ENCODE assay signal across 8 cellular contexts in the genomic region with DNA sequence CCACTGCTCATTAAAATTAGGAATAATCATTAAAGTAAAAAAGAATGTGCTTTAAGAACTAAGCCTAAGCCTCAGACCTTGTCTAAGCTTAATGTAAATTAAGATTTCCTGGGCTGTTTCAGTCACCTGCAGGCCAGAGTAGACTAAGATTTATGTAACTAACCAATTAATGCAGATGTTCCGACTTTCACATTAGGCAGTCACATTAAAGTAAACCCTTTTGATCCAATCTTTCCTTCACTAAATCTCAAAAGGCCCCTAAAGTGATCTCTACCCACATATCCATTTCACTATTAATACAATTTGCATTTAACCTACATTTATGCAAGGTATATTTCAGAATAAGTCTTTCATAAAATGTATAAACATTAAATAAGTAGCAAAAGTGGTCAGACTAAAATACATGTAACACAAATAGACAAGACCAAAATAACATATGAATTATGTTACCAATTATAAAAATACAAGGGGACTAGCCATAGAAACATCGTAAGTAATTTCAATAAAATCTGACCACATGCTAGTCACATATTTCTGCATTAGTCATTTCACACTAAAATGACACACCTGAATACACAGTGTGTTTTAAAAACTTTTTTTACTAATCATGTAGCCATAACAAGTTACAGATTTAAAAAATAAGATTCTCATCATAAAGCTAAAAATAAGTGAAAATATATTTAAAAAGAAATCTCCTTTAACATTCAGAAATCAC. TPM values are rescaled to one million over a fixed set of nuclear protein-coding genes. Genes with fewer than 3 reads are reported as not detected.
DNase-seq lines count a peak whose midpoint lies in the region; ATAC-seq, FAIRE-seq and TF ChIP-seq lines count a peak whose summit lies in the region.

No MANE protein-coding gene starts in this region.

- FAIRE-seq in RCC 7860 (lab: Jason Lieb, UNC) (peak; percentile 89), kidney (lab: Jason Lieb, UNC) (peak; percentile 46)

- intact Hi-C loops in kidney (cut with DNase I): loop anchor here (10.0 kb wide), 1 partner anchor 391 kb away; no protein-coding TSS in a partner anchor

- no peaks in the 10 kb centered on the region for H3K27me3 ChIP-seq in DND-41 (ENCODE audit: insufficient read depth, low read length, poor library complexity)
- H3K27me3 ChIP-seq in BE2C: peaks cover 81% of the 10 kb centered on the region

- H3K27ac ChIP-seq in DND-41 (ENCODE audit: low read length) (no peak overlapping the region), kidney (ENCODE audit: low read depth in 2 of 2, low read length in 2 of 2) (no peak overlapping the region)

- peaks cover 68% of the 10 kb centered on the region for H4K20me1 ChIP-seq in DND-41 (ENCODE audit: insufficient read depth, low read length)

- H2AFZ ChIP-seq in DND-41 (ENCODE audit: low read depth, low read length): no peak overlapping the region

- peak overlapping the region; percentile 86 for H3K4me2 ChIP-seq in DND-41 (ENCODE audit: insufficient read depth, low read length)

- peaks cover 70% of the 10 kb centered on the region for H3K36me3 ChIP-seq in DND-41 (ENCODE audit: insufficient read depth, low read length)
- no peaks in the 10 kb centered on the region for H3K36me3 ChIP-seq in kidney (ENCODE audit: control insufficient read depth in 1 of 2, insufficient read depth in 2 of 2, low read length in 2 of 2)
- no peaks in the 10 kb centered on the region for H3K36me3 ChIP-seq in BE2C

- peaks cover 100% of the 10 kb centered on the region for H3K79me2 ChIP-seq in DND-41 (ENCODE audit: insufficient read depth, low read length)

- ATAC-seq in DND-41 (ENCODE audit: insufficient read depth, low read depth) (no peak), GM21619 (IDR thresholded peaks at IDR 0.05; ENCODE audit: unreplicated experiment) (peak; percentile 44), HG03097 (IDR thresholded peaks at IDR 0.05; ENCODE audit: low FRiP score, unreplicated experiment) (no peak), GM19035 (IDR thresholded peaks at IDR 0.05; ENCODE audit: unreplicated experiment) (no peak)

- H3K9me3 ChIP-seq in DND-41 (ENCODE audit: insufficient read depth, low read length, severe bottlenecking): no peaks in the 10 kb centered on the region
- H3K9me3 ChIP-seq in kidney (ENCODE audit: control insufficient read depth in 1 of 2, low read length in 2 of 2): no peaks in the 10 kb centered on the region
- no peaks in the 10 kb centered on the region for H3K9me3 ChIP-seq in BE2C

- H3K4me1 ChIP-seq in DND-41 (ENCODE audit: insufficient read depth, low read length) (peaks cover 88% of the 10 kb centered on the region), kidney (ENCODE audit: control insufficient read depth in 1 of 2, insufficient read depth in 1 of 2, low read depth in 1 of 2, low read length in 2 of 2) (peaks cover 0 to 27% of the 10 kb centered on the region in 2 donors), BE2C (no peaks in the 10 kb centered on the region)

- DNase-seq in DND-41 (no peak), RCC 7860 (ENCODE audit: low spot score) (peak; percentile 39), kidney (no peak), BE2C (no peak), AG20443 (ENCODE audit: low spot score) (no peak)

- H3K4me3 ChIP-seq in DND-41 (ENCODE audit: low read depth in 1 of 2, low read length in 2 of 2) (peak overlapping the region; percentile 76 to 93; a peak in 3 of 4 replicates), kidney (ENCODE audit: low read length in 2 of 2) (peak overlapping the region; percentile 1 to 33), BE2C (ENCODE audit: low read depth, low read length) (no peak overlapping the region)

- H3K9ac ChIP-seq in DND-41 (ENCODE audit: low read depth, low read length): peak overlapping the region; percentile 97; the same call in 1 of the 2 replicates
- no peak overlapping the region for H3K9ac ChIP-seq in kidney (ENCODE audit: low read length in 2 of 2)

- TF ChIP-seq CTCF in DND-41 (IDR thresholded peaks at IDR 0.05; ENCODE audit: borderline replicate concordance, extremely low read depth, low read length, poor library complexity, severe bottlenecking): no peak
- TF ChIP-seq CTCF in kidney (IDR thresholded peaks at IDR 0.05; ENCODE audit: borderline replicate concordance, extremely low read depth, insufficient read depth): no peak
- no peak for TF ChIP-seq CTCF in BE2C (IDR thresholded peaks at IDR 0.05; ENCODE audit: low read depth, low read length)

RNA-seq across cellular contexts. Expression of gene NR3C1, which starts 7.7 kb away (rescaled TPM):
- 69.0 TPM for total RNA-seq in kidney
- polyA plus RNA-seq in kidney (ENCODE audit: insufficient read depth, low read depth, low replicate concordance): 23.4 TPM
- polyA plus RNA-seq in BE2C (2012; ENCODE audit: insufficient read depth, insufficient read length, low read depth): 0.39 TPM
